In genomic region chr22:44194569-44194968, GRCh38 we compare ENCODE assay signal across 1 cellular context.
TF ChIP-seq lines count a peak whose summit lies in the region.

No MANE protein-coding gene starts in this region.

TF ChIP-seq in IMR-90, 13 proteins besides CTCF, POLR2A, EP300 and RAD21:
- TF ChIP-seq BHLHE40 (IDR thresholded peaks at IDR 0.05; ENCODE audit: low read depth, low read length), result no peak
- TF ChIP-seq RFX5 (IDR thresholded peaks at IDR 0.05; ENCODE audit: low read depth, low read length), result no peak
- no peak for TF ChIP-seq CEBPB (IDR thresholded peaks at IDR 0.05; ENCODE audit: low read depth, low read length)
- no peak for TF ChIP-seq MXI1 (IDR thresholded peaks at IDR 0.05; ENCODE audit: borderline replicate concordance, low read depth, low read length)
- TF ChIP-seq, protein P1, sequence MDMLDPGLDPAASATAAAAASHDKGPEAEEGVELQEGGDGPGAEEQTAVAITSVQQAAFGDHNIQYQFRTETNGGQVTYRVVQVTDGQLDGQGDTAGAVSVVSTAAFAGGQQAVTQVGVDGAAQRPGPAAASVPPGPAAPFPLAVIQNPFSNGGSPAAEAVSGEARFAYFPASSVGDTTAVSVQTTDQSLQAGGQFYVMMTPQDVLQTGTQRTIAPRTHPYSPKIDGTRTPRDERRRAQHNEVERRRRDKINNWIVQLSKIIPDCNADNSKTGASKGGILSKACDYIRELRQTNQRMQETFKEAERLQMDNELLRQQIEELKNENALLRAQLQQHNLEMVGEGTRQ (IDR thresholded peaks at IDR 0.05; ENCODE audit: low read depth, low read length), result no peak
- no peak for TF ChIP-seq CHD1 (IDR thresholded peaks at IDR 0.05; ENCODE audit: low read depth, low read length)
- TF ChIP-seq ELK1 (IDR thresholded peaks at IDR 0.05; ENCODE audit: borderline replicate concordance, low read depth, low read length), result no peak
- TF ChIP-seq SMC3 (IDR thresholded peaks at IDR 0.05; ENCODE audit: low read depth, low read length), result no peak
- no peak for TF ChIP-seq NFE2L2 (IDR thresholded peaks at IDR 0.05; ENCODE audit: low read depth, low read length)
- no peak for TF ChIP-seq MAZ (IDR thresholded peaks at IDR 0.05; ENCODE audit: borderline replicate concordance, low read depth, low read length)
- TF ChIP-seq RCOR1 (IDR thresholded peaks at IDR 0.05; ENCODE audit: insufficient replicate concordance, low read length), result no peak
- TF ChIP-seq MAFK (IDR thresholded peaks at IDR 0.05; ENCODE audit: low read depth, low read length), result no peak
- TF ChIP-seq FOS (IDR thresholded peaks at IDR 0.05; ENCODE audit: low read depth, low read length), result no peak
TF ChIP-seq in IMR-90: peak in this region for 0.
